In the genomic region with DNA sequence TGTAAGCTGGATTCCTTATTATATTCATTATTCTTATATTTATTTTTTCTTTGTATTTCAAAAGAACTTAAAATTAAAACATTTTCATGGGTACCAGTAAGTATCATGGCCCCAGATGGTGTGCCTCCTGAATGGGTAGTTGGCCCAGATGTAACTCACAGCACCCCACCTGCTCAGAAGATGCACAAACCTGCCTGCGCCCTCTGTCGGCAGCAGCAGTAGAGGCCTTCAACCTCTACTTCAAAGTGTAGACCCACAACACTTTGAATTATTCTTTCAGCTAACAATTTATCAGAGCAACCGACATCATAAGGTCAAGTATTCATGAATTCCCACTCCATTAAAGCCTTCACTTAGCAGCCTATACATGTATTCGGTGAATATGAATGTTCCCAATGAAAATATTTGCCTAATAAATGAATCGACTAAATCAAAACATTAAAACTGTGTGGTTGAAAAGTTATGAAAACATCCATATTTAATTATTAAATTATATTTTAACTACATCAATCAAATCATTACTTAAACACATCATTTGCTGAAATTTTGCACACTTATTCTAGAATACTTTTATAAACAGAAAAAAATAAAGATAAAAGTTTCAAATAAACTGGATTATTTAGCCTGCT, we compare ENCODE assay signal across 1 cellular context.
TF ChIP-seq lines count a peak whose summit lies in the region.

No MANE protein-coding gene starts in this region.

TF ChIP-seq in K562, 482 proteins besides CTCF, POLR2A, EP300 and RAD21 (continued from another document):
- TF ChIP-seq, protein P1, sequence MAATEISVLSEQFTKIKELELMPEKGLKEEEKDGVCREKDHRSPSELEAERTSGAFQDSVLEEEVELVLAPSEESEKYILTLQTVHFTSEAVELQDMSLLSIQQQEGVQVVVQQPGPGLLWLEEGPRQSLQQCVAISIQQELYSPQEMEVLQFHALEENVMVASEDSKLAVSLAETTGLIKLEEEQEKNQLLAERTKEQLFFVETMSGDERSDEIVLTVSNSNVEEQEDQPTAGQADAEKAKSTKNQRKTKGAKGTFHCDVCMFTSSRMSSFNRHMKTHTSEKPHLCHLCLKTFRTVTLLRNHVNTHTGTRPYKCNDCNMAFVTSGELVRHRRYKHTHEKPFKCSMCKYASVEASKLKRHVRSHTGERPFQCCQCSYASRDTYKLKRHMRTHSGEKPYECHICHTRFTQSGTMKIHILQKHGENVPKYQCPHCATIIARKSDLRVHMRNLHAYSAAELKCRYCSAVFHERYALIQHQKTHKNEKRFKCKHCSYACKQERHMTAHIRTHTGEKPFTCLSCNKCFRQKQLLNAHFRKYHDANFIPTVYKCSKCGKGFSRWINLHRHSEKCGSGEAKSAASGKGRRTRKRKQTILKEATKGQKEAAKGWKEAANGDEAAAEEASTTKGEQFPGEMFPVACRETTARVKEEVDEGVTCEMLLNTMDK (IDR thresholded peaks at IDR 0.05; ENCODE audit: borderline replicate concordance, insufficient read depth, low read depth, low read length, poor library complexity, severe bottlenecking), result peak; percentile 59
- TF ChIP-seq ZZZ3 (IDR thresholded peaks at IDR 0.05), result no peak
- TF ChIP-seq, protein P2, sequence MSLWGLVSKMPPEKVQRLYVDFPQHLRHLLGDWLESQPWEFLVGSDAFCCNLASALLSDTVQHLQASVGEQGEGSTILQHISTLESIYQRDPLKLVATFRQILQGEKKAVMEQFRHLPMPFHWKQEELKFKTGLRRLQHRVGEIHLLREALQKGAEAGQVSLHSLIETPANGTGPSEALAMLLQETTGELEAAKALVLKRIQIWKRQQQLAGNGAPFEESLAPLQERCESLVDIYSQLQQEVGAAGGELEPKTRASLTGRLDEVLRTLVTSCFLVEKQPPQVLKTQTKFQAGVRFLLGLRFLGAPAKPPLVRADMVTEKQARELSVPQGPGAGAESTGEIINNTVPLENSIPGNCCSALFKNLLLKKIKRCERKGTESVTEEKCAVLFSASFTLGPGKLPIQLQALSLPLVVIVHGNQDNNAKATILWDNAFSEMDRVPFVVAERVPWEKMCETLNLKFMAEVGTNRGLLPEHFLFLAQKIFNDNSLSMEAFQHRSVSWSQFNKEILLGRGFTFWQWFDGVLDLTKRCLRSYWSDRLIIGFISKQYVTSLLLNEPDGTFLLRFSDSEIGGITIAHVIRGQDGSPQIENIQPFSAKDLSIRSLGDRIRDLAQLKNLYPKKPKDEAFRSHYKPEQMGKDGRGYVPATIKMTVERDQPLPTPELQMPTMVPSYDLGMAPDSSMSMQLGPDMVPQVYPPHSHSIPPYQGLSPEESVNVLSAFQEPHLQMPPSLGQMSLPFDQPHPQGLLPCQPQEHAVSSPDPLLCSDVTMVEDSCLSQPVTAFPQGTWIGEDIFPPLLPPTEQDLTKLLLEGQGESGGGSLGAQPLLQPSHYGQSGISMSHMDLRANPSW (CRISPR knock-in tag; IDR thresholded peaks at IDR 0.05), result no peak
- TF ChIP-seq, protein P3, sequence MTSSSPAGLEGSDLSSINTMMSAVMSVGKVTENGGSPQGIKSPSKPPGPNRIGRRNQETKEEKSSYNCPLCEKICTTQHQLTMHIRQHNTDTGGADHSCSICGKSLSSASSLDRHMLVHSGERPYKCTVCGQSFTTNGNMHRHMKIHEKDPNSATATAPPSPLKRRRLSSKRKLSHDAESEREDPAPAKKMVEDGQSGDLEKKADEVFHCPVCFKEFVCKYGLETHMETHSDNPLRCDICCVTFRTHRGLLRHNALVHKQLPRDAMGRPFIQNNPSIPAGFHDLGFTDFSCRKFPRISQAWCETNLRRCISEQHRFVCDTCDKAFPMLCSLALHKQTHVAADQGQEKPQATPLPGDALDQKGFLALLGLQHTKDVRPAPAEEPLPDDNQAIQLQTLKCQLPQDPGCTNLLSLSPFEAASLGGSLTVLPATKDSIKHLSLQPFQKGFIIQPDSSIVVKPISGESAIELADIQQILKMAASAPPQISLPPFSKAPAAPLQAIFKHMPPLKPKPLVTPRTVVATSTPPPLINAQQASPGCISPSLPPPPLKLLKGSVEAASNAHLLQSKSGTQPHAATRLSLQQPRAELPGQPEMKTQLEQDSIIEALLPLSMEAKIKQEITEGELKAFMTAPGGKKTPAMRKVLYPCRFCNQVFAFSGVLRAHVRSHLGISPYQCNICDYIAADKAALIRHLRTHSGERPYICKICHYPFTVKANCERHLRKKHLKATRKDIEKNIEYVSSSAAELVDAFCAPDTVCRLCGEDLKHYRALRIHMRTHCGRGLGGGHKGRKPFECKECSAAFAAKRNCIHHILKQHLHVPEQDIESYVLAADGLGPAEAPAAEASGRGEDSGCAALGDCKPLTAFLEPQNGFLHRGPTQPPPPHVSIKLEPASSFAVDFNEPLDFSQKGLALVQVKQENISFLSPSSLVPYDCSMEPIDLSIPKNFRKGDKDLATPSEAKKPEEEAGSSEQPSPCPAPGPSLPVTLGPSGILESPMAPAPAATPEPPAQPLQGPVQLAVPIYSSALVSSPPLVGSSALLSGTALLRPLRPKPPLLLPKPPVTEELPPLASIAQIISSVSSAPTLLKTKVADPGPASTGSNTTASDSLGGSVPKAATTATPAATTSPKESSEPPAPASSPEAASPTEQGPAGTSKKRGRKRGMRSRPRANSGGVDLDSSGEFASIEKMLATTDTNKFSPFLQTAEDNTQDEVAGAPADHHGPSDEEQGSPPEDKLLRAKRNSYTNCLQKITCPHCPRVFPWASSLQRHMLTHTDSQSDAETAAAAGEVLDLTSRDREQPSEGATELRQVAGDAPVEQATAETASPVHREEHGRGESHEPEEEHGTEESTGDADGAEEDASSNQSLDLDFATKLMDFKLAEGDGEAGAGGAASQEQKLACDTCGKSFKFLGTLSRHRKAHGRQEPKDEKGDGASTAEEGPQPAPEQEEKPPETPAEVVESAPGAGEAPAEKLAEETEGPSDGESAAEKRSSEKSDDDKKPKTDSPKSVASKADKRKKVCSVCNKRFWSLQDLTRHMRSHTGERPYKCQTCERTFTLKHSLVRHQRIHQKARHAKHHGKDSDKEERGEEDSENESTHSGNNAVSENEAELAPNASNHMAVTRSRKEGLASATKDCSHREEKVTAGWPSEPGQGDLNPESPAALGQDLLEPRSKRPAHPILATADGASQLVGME (CRISPR knock-in tag; IDR thresholded peaks at IDR 0.05), result no peak
- TF ChIP-seq, protein P4, sequence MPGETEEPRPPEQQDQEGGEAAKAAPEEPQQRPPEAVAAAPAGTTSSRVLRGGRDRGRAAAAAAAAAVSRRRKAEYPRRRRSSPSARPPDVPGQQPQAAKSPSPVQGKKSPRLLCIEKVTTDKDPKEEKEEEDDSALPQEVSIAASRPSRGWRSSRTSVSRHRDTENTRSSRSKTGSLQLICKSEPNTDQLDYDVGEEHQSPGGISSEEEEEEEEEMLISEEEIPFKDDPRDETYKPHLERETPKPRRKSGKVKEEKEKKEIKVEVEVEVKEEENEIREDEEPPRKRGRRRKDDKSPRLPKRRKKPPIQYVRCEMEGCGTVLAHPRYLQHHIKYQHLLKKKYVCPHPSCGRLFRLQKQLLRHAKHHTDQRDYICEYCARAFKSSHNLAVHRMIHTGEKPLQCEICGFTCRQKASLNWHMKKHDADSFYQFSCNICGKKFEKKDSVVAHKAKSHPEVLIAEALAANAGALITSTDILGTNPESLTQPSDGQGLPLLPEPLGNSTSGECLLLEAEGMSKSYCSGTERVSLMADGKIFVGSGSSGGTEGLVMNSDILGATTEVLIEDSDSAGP (CRISPR knock-in tag; IDR thresholded peaks at IDR 0.05), result no peak
- TF ChIP-seq ZSCAN32 (CRISPR knock-in tag; IDR thresholded peaks at IDR 0.05), result no peak
- peak in 1 of 2 experiments; percentile 63; a peak in 2 of 4 replicates for TF ChIP-seq MAZ (CRISPR knock-in tag; conservative IDR thresholded peaks at IDR 0.05 in 1 of 2, IDR thresholded peaks at IDR 0.05 in 1 of 2)
- TF ChIP-seq, protein P5, sequence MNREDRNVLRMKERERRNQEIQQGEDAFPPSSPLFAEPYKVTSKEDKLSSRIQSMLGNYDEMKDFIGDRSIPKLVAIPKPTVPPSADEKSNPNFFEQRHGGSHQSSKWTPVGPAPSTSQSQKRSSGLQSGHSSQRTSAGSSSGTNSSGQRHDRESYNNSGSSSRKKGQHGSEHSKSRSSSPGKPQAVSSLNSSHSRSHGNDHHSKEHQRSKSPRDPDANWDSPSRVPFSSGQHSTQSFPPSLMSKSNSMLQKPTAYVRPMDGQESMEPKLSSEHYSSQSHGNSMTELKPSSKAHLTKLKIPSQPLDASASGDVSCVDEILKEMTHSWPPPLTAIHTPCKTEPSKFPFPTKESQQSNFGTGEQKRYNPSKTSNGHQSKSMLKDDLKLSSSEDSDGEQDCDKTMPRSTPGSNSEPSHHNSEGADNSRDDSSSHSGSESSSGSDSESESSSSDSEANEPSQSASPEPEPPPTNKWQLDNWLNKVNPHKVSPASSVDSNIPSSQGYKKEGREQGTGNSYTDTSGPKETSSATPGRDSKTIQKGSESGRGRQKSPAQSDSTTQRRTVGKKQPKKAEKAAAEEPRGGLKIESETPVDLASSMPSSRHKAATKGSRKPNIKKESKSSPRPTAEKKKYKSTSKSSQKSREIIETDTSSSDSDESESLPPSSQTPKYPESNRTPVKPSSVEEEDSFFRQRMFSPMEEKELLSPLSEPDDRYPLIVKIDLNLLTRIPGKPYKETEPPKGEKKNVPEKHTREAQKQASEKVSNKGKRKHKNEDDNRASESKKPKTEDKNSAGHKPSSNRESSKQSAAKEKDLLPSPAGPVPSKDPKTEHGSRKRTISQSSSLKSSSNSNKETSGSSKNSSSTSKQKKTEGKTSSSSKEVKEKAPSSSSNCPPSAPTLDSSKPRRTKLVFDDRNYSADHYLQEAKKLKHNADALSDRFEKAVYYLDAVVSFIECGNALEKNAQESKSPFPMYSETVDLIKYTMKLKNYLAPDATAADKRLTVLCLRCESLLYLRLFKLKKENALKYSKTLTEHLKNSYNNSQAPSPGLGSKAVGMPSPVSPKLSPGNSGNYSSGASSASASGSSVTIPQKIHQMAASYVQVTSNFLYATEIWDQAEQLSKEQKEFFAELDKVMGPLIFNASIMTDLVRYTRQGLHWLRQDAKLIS (CRISPR knock-in tag; IDR thresholded peaks at IDR 0.05), result no peak
- no peak for TF ChIP-seq SMAD4 (CRISPR knock-in tag; conservative IDR thresholded peaks at IDR 0.05)
- TF ChIP-seq PHTF2 (CRISPR knock-in tag; IDR thresholded peaks at IDR 0.05), result no peak
- TF ChIP-seq RCOR1 (IDR thresholded peaks at IDR 0.05; ENCODE audit: borderline replicate concordance in 1 of 2, low read depth in 2 of 2, low read length in 2 of 2), result peak in 1 of 2 experiments; percentile 13; a peak in 1 of 4 replicates
